8 cellular contexts compared by ENCODE assay signal in the genomic region with DNA sequence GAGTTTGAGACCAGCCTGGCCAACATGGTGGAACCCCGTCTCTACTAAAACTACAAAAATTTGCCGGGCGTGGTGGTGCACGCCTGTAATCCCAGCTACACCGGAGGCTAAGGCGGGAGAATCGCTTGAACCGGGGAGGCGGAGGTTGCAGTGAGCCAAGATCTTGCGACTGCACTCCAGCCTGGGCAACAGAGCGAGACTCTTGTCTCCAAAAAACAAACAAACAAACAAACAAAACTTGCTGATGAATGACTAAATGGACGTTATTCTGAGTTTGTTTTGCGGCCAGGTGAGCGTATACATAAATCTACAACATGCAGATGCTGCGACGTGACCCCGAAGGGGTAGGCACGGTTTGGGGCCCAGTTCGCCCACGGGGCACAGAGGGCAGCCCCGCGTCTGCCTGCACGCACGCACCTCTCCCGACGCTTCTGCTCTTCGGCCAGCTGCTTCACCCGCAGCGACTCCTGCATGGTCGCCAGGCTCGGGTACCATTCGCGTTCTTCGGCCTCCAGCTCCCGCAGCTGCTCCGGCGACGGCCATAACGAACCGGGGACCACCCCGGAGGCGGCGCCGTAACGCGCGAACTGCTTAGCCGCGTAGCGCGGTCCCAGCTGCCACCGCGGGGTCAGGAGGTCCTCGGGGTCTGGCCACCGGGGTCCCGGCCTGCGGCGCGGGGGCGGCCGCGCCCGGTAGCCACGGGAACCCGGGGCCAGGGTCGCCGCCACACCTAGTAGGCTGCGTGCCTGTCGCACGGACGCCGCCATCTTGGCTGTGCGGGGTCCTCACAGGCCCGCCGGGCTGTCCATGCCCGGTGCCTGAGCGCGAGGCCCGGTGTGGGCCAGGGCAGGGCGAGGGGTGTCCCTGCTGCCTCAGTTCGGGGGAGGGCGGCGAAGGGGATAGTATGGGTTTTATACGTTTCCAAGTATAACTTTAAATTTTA. TPM values are rescaled to one million over a fixed set of nuclear protein-coding genes. Genes with fewer than 3 reads are reported as not detected.
DNase-seq lines count a peak whose midpoint lies in the region; ATAC-seq and TF ChIP-seq lines count a peak whose summit lies in the region.

A gene (minus strand): TSS at position 778 of the 943 bp plus-strand sequence. CDS start 11 bp downstream, at position 767.

- peaks cover 12% of the 10 kb centered on the region; the same call in 1 of the 2 replicates for H4K20me1 ChIP-seq in GM23338 (replicated peaks; ENCODE audit: insufficient read depth)
- H4K20me1 ChIP-seq in hepatocyte (ENCODE audit: insufficient read depth, poor library complexity, severe bottlenecking), result peaks cover 2% of the 10 kb centered on the region

- peak within 1 kb of the TSS; percentile 84 for H3K27ac ChIP-seq in GM23338 (ENCODE audit: low read depth)
- peak within 1 kb of the TSS; percentile 90 for H3K27ac ChIP-seq in hepatocyte

- H3K36me3 ChIP-seq in GM23338 (ENCODE audit: insufficient read depth) (peaks cover 5% of the 10 kb centered on the region; the same call in 1 of the 2 replicates), hepatocyte (replicated peaks; ENCODE audit: insufficient read depth, low read depth) (no peaks in the 10 kb centered on the region)

- in situ Hi-C loops in astrocyte of the cerebellum (cut with HindIII; ENCODE audit: low sequenced_read_pairs), result no loop called here

- WGBS in hepatocyte (ENCODE audit: low lambda C conversion rate, missing lambda C conversion rate), result 5% methylated on average over 71 of the region's 84 CpGs

- peaks cover 33% of the 10 kb centered on the region for H3K79me2 ChIP-seq in GM23338 (replicated peaks; ENCODE audit: insufficient read depth)
- peaks cover 35% of the 10 kb centered on the region for H3K79me2 ChIP-seq in hepatocyte

- DNase-seq in DMS 273 treated with DMSO at 0.1 percent for 48 hours (lab: John Stamatoyannopoulos, UW) (peak; percentile 68), GM23338 (ENCODE audit: low spot score) (peak; percentile 87), NCI-H1092 (lab: John Stamatoyannopoulos, UW) (peak; percentile 42), T1000 (lab: John Stamatoyannopoulos, UW) (peak; percentile 64), astrocyte of the cerebellum (ENCODE audit: low read depth) (no peak), hepatocyte (ENCODE audit: low spot score) (peak; percentile 86), retinal pigment epithelial cell (ENCODE audit: low read depth) (no peak), 8988T (no peak)

- no peaks in the 10 kb centered on the region; the same call in 1 of the 3 replicates for H3K9me3 Mint-ChIP-seq in GM23338

- peaks cover 39% of the 10 kb centered on the region for H3K36me3 Mint-ChIP-seq in GM23338 (ENCODE audit: low read depth)

- H3K9me3 ChIP-seq in hepatocyte (ENCODE audit: low read depth), result no peaks in the 10 kb centered on the region

- H3K9me2 ChIP-seq in GM23338 (ENCODE audit: insufficient read depth) (no peaks in the 10 kb centered on the region), hepatocyte (replicated peaks; ENCODE audit: insufficient read depth) (no peaks in the 10 kb centered on the region)

- peak; percentile 94 for ATAC-seq in GM23338

- peaks cover 18% of the 10 kb centered on the region for H3K27me3 Mint-ChIP-seq in GM23338 (ENCODE audit: insufficient read depth, low read depth, poor library complexity)

- peak within 1 kb of the TSS; percentile 94 for H3K27ac Mint-ChIP-seq in GM23338

- H3K27me3 ChIP-seq in GM23338 (ENCODE audit: insufficient read depth), result no peaks in the 10 kb centered on the region
- H3K27me3 ChIP-seq in hepatocyte, result no peaks in the 10 kb centered on the region

- H3K4me3 ChIP-seq in GM23338 (peak within 1 kb of the TSS; percentile 89), astrocyte of the cerebellum (ENCODE audit: low read depth, low read length) (peak within 1 kb of the TSS; percentile 67), hepatocyte (peak within 1 kb of the TSS; percentile 89), retinal pigment epithelial cell (ENCODE audit: low read length) (peak within 1 kb of the TSS; percentile 90)

- H3K4me2 ChIP-seq in GM23338, result peak within 1 kb of the TSS; percentile 91
- H3K4me2 ChIP-seq in hepatocyte, result peak within 1 kb of the TSS; percentile 92

- H3K4me1 Mint-ChIP-seq in GM23338, result peaks cover 29% of the 10 kb centered on the region

- no peak for TF ChIP-seq CTCF in GM23338 (conservative IDR thresholded peaks at IDR 0.05; ENCODE audit: low read depth in 2 of 2)
- no peak for TF ChIP-seq CTCF in astrocyte of the cerebellum (IDR thresholded peaks at IDR 0.05; ENCODE audit: low read depth, low read length, missing control alignments)
- TF ChIP-seq CTCF in hepatocyte (IDR thresholded peaks at IDR 0.05; ENCODE audit: poor library complexity), result no peak
- TF ChIP-seq CTCF in retinal pigment epithelial cell (conservative IDR thresholded peaks at IDR 0.05; ENCODE audit: low read depth, low read length), result no peak

- H3K4me3 Mint-ChIP-seq in GM23338, result peak within 1 kb of the TSS; percentile 93

- H2AFZ ChIP-seq in GM23338 (peak within 1 kb of the TSS; percentile 82), hepatocyte (peak within 1 kb of the TSS; percentile 88)

- peaks cover 16% of the 10 kb centered on the region for H3K4me1 ChIP-seq in GM23338 (ENCODE audit: insufficient read depth)
- H3K4me1 ChIP-seq in hepatocyte (ENCODE audit: insufficient read depth), result peaks cover 28% of the 10 kb centered on the region

- peaks cover 34% of the 10 kb centered on the region for H3F3A ChIP-seq in GM23338 (replicated peaks; ENCODE audit: low read depth)

TF ChIP-seq in GM23338, 12 proteins besides CTCF, POLR2A, EP300 and RAD21:
- no peak for TF ChIP-seq STAT1 (IDR thresholded peaks at IDR 0.05; ENCODE audit: unreplicated experiment)
- peak; percentile 85 for TF ChIP-seq POLR2AphosphoS5 (IDR thresholded peaks at IDR 0.05; ENCODE audit: low read depth)

RNA-seq across cellular contexts. Expression of the gene that starts here (rescaled TPM):
- total RNA-seq in GM23338 (2014; rRNA removed; shearing (Covaris generic)), result 46.5 and 63.9 TPM in 2 replicates
- 255 and 290 TPM in 2 replicates for polyA plus RNA-seq in GM23338 (2016; fragmentation: Nextera tagmentation; extraction: Ambion mirVana)
- 21.0 and 27.2 TPM in 2 replicates for total RNA-seq in hepatocyte
- polyA plus RNA-seq in hepatocyte, result 106 and 109 TPM in 2 replicates

Comparison
In these comparisons a context has a peak if more than half of its experiments do, and no peak if none do; other contexts are left out.
1. DNase-seq: peak in DMS 273 treated with DMSO at 0.1 percent for 48 hours (single experiment), GM23338 (single experiment), NCI-H1092 (single experiment), T1000 (single experiment) and hepatocyte (single experiment); none in astrocyte of the cerebellum (single experiment), retinal pigment epithelial cell (single experiment) and 8988T (single experiment).
2. Peak in every context shown above with its lines, with median percentiles within 50 percentile points of each other: H3K4me3 ChIP-seq.